ENCODE assay signal across 24 cellular contexts in the genomic region with DNA sequence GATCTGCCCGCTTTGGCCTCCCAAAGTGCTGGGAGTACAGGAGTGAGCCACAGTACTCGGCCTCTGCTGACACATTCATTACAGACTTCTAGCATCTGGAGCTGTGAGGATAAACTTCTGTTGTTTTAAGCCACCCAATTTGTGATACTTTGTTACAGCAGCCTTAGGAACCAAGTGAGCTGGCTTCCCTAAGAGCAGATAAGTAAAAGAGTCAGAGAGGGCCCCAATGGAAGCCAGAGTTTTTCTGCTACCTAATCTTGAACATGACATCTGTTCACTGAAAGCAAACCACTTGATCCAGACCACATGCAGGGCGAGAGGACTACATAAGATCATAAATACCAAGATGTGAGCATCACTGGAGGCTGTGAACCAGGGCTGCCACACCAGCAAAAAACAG. TPM values are rescaled to one million over a fixed set of nuclear protein-coding genes. Genes with fewer than 3 reads are reported as not detected.
DNase-seq lines count a peak whose midpoint lies in the region; ATAC-seq, FAIRE-seq and TF ChIP-seq lines count a peak whose summit lies in the region.
"Had no signal": no experiment of that assay in that cellular context is flagged by ENCODE, and none has a peak within 500 bp of the region (broad histone marks: within the 10 kb centered on the region; RNA-seq: fewer than 3 reads in every experiment).

No MANE protein-coding gene starts in this region.

- H3K27me3 Mint-ChIP-seq in nephron (ENCODE audit: low read depth), result no peaks in the 10 kb centered on the region
- H3K27me3 Mint-ChIP-seq: activated B cell treated with CpG ODN at 0.5 μM for 24 hours; activated CD4-positive, alpha-beta memory T cell treated with anti-CD3 and anti-CD28 coated beads for 36 hours had no signal

- BruUV-seq in K562 (replicated peaks; lab: Mats Ljungman, UMichigan), result no TSS peak

- H3K79me2 ChIP-seq in K562 (ENCODE audit: control insufficient read depth, insufficient read depth, low read length) (peaks cover 43% of the 10 kb centered on the region), smooth muscle cell (ENCODE audit: low read depth) (peaks cover 30% of the 10 kb centered on the region)

- no peak overlapping the region for H3K4me3 ChIP-seq in K562
- no peak overlapping the region for H3K4me3 ChIP-seq in smooth muscle cell
- H3K4me3 ChIP-seq: thoracic aorta had no signal

- H3K9me3 ChIP-seq in K562 (replicated peaks; ENCODE audit: control insufficient read depth, insufficient read depth, low read depth, low read length) (no peaks in the 10 kb centered on the region), smooth muscle cell (replicated peaks; ENCODE audit: low read depth) (no peaks in the 10 kb centered on the region)
- H3K9me3 ChIP-seq: SK-N-SH, thoracic aorta had no signal

- peaks cover 29% of the 10 kb centered on the region for H3K4me1 Mint-ChIP-seq in nephron

- H3K9ac ChIP-seq in K562 (ENCODE audit: insufficient read depth in 1 of 2, low read depth in 2 of 2, low read length in 2 of 2), result no peak overlapping the region; a peak in 1 of 4 replicates
- no peak overlapping the region for H3K9ac ChIP-seq in smooth muscle cell (ENCODE audit: low read depth)
- H3K9ac ChIP-seq: SK-N-SH had no signal

- H3K36me3 Mint-ChIP-seq in nephron (ENCODE audit: low read depth), result peaks cover 32% of the 10 kb centered on the region

- H3K9me3 Mint-ChIP-seq in nephron, result peaks cover 3% of the 10 kb centered on the region
- H3K9me3 Mint-ChIP-seq: activated B cell treated with CpG ODN at 0.5 μM for 24 hours; activated CD4-positive, alpha-beta memory T cell treated with anti-CD3 and anti-CD28 coated beads for 36 hours; mesothelial cell of epicardium had no signal

- H3K27ac Mint-ChIP-seq in nephron, result no peak overlapping the region
- H3K27ac Mint-ChIP-seq: activated B cell treated with CpG ODN at 0.5 μM for 24 hours; activated CD4-positive, alpha-beta memory T cell treated with anti-CD3 and anti-CD28 coated beads for 36 hours; mesothelial cell of epicardium had no signal

- H2AFZ ChIP-seq in K562 (ENCODE audit: low read depth, low read length), result no peak overlapping the region
- H2AFZ ChIP-seq in smooth muscle cell (ENCODE audit: low read depth), result no peak overlapping the region

- no peak for TF ChIP-seq RAD21 in K562 (CRISPR knock-in tag; conservative IDR thresholded peaks at IDR 0.05 in 1 of 2, IDR thresholded peaks at IDR 0.05 in 1 of 2)

- peak; percentile 46 for DNase-seq in DMS 273 treated with DMSO at 0.1 percent for 48 hours (lab: John Stamatoyannopoulos, UW)
- DNase-seq in NCI-H524 (lab: John Stamatoyannopoulos, UW), result peak; percentile 88 to 96
- DNase-seq in K562 (ENCODE audit: extremely low read depth in 1 of 4, low spot score in 3 of 4), result peak in 3 of 4 experiments; percentile 30 to 79 (median 64)
- no peak for DNase-seq in retina
- no peak for DNase-seq in smooth muscle cell (lab: John Stamatoyannopoulos, UW; ENCODE audit: unreplicated experiment)
- no peak for DNase-seq in NOMO-1 treated with dmso at 0.1 percent for 144 hours (lab: John Stamatoyannopoulos, UW; ENCODE audit: unreplicated experiment)
- DNase-seq: activated B cell treated with CpG ODN at 0.5 μM for 24 hours; activated CD4-positive, alpha-beta memory T cell treated with anti-CD3 and anti-CD28 coated beads for 36 hours; activated gamma-delta T cell; amniotic stem cell; cortex of kidney; Kasumi-1; NCI-H1694 treated with DMSO at 0.1 percent for 48 hours; RPMI8226; SK-N-SH; stimulated activated CD4-positive, alpha-beta T cell treated with anti-CD3 and anti-CD28 coated beads, Interleukin-2, amount 100 ng/mL, for 48 hours; stimulated activated naive CD4-positive, alpha-beta T cell had no signal

- H3K27ac ChIP-seq in K562 (ENCODE audit: extremely low read depth, low read depth, low read length) (peak overlapping the region; percentile 9; the same call in 2 of the 3 replicates), smooth muscle cell (ENCODE audit: low read depth) (no peak overlapping the region)
- H3K27ac ChIP-seq: thoracic aorta had no signal

- H3K4me2 ChIP-seq in K562 (ENCODE audit: insufficient read depth, low read length) (no peak overlapping the region), smooth muscle cell (no peak overlapping the region)
- H3K4me2 ChIP-seq: SK-N-SH had no signal

- POLR2A ChIA-PET in K562 (lab: Yijun Ruan, JAX), result interaction anchor here (0.6 to 0.8 kb wide), 2 partner anchors 18 to 32 kb away, joined by 3 read pairs; no protein-coding TSS in a partner anchor

- TF ChIP-seq EP300 in K562 (IDR thresholded peaks at IDR 0.05; ENCODE audit: low read length), result no peak

- 0 out of 2 replicates have a peak, but pooled peaks cover 4% of the 10 kb centered on the region for H4K20me1 ChIP-seq in K562 (replicated peaks; ENCODE audit: control insufficient read depth, insufficient read depth, low read length)
- H4K20me1 ChIP-seq in smooth muscle cell (ENCODE audit: low read depth), result no peaks in the 10 kb centered on the region

- FAIRE-seq in K562 (lab: Jason Lieb, UNC), result peak; percentile 78
- FAIRE-seq: bronchial epithelial cell, GM12892, HTR-8/SVneo had no signal

- intact Hi-C loops in K562 (cut with micrococcal nuclease), result no loop called here

- in situ Hi-C loops in K562 (cut with MboI), result no loop called here

- TF ChIP-seq CTCF in K562 (IDR thresholded peaks at IDR 0.05 in 2 of 3, conservative IDR thresholded peaks at IDR 0.05 in 1 of 3; ENCODE audit: insufficient read depth in 2 of 3, low read depth in 1 of 3, low read length in 3 of 3) (no peak), nephron (IDR thresholded peaks at IDR 0.05; ENCODE audit: unreplicated experiment in 3 of 3) (no peak), smooth muscle cell (IDR thresholded peaks at IDR 0.05; ENCODE audit: borderline replicate concordance, insufficient read depth, poor library complexity, severe bottlenecking) (no peak)

- H3F3A ChIP-seq in smooth muscle cell (ENCODE audit: low read depth), result peaks cover 5% of the 10 kb centered on the region

- H3K4me1 ChIP-seq in K562 (replicated peaks in 1 of 2; ENCODE audit: control insufficient read depth in 2 of 2, insufficient read depth in 2 of 2, low read length in 2 of 2) (peaks cover 14 to 31% of the 10 kb centered on the region in 2 experiments; a peak in 4 of 5 replicates), smooth muscle cell (ENCODE audit: low read depth) (peaks cover 14% of the 10 kb centered on the region)

- H3K4me3 Mint-ChIP-seq in nephron, result peak overlapping the region; percentile 58 to 100 (median 69)
- H3K4me3 Mint-ChIP-seq: activated B cell treated with CpG ODN at 0.5 μM for 24 hours; activated CD4-positive, alpha-beta memory T cell treated with anti-CD3 and anti-CD28 coated beads for 36 hours; mesothelial cell of epicardium had no signal

- peaks cover 13% of the 10 kb centered on the region for H3K36me3 ChIP-seq in K562 (ENCODE audit: control insufficient read depth, insufficient read depth, low read length)
- no peaks in the 10 kb centered on the region for H3K36me3 ChIP-seq in smooth muscle cell (ENCODE audit: low read depth)
- H3K36me3 ChIP-seq: thoracic aorta had no signal

- 20% methylated on average over 3 of the region's 3 CpGs for WGBS in K562 (ENCODE audit: insufficient coverage, low coverage, missing lambda C conversion rate)
- 51% methylated on average over 3 of the region's 3 CpGs for WGBS in smooth muscle cell (ENCODE audit: low lambda C conversion rate)

- no peaks in the 10 kb centered on the region for H3K9me1 ChIP-seq in K562 (ENCODE audit: control insufficient read depth, insufficient read depth, low read length)

- H3K27me3 ChIP-seq in K562 (ENCODE audit: control insufficient read depth in 2 of 2, insufficient read depth in 2 of 2, low read length in 2 of 2) (no peaks in the 10 kb centered on the region), smooth muscle cell (ENCODE audit: low read depth) (no peaks in the 10 kb centered on the region)

- peak; percentile 9 for ATAC-seq in K562
- ATAC-seq: left lobe of liver had no signal

- TF ChIP-seq POLR2A in K562 (conservative IDR thresholded peaks at IDR 0.05), result no peak

- CTCF ChIA-PET in K562 (lab: Yijun Ruan, JAX; ENCODE audit: low intra/inter-chr PET ratio), result no interaction called here

RNA-seq across cellular contexts. Expression of a gene that starts 3.7 kb away (rescaled TPM):
- 253 and 262 TPM in 2 replicates for total RNA-seq in K562 (2011; cell fraction: chromatin; rRNA removed; ENCODE audit: low replicate concordance)
- total RNA-seq in K562 (2011; cell fraction: nucleolus; rRNA removed), result 113 and 120 TPM in 2 replicates
- 147 and 191 TPM in 2 replicates for total RNA-seq in K562 (2011; cell fraction: nucleoplasm; rRNA removed)
- total RNA-seq in K562 (2014; rRNA removed) (61.3 and 63.3 TPM in 2 replicates), K562 (2014; rRNA removed; fragmentation: Illumina TruSeq; extraction: Trizol) (56.7 and 60.4 TPM in 2 replicates), K562 (2015; rRNA removed; fragmentation: Illumina TruSeq; extraction: Trizol) (55.3 and 57.6 TPM in 2 replicates), K562 (2021) (61.5 and 72.1 TPM in 2 replicates), smooth muscle cell (29.8 and 32.6 TPM in 2 replicates)
- polyA plus RNA-seq in K562 (2011; rRNA removed) (67.0 and 68.4 TPM in 2 replicates), K562 (2014; fragmentation: Illumina TruSeq; extraction: Trizol) (57.1 and 58.4 TPM in 2 replicates), K562 (2014; fragmentation: Nextera tagmentation; extraction: Ambion mirVana) (10 to 100 TPM; 11.6 to 17.7 TPM), K562 (2014; rRNA removed) (55.2 and 67.0 TPM in 2 replicates), smooth muscle cell (45.6 and 46.1 TPM in 2 replicates)
- 33.8 and 42.8 TPM in 2 replicates for polyA plus RNA-seq in K562 (2011; cell fraction: cytosol; rRNA removed)
- polyA plus RNA-seq in K562 (2011; cell fraction: nucleus; rRNA removed), result 115 and 122 TPM in 2 replicates
- polyA plus RNA-seq in K562 (2012), result 34.4 and 40.8 TPM in 2 replicates
- polyA minus RNA-seq in K562 (2011; rRNA and poly(A)+ RNA removed), result 75.6 and 82.4 TPM in 2 replicates
- polyA minus RNA-seq in K562 (2011; cell fraction: cytosol; rRNA and poly(A)+ RNA removed), result 29.0 and 35.3 TPM in 2 replicates
- polyA minus RNA-seq in K562 (2011; cell fraction: nucleus; rRNA and poly(A)+ RNA removed), result 34.1 and 67.4 TPM in 2 replicates

Comparison
In these comparisons a context has a peak if more than half of its experiments do, and no peak if none do; other contexts are left out.
1. DNase-seq: peak in DMS 273 treated with DMSO at 0.1 percent for 48 hours (single experiment), NCI-H524 (2 of 2) and K562 (3 of 4); none in retina (single experiment), smooth muscle cell (single experiment) and NOMO-1 treated with dmso at 0.1 percent for 144 hours (single experiment).